10 cellular contexts compared by ENCODE assay signal in genomic region chr14:103547455-103547940, GRCh38.
"Had no signal": no experiment of that assay in that cellular context is flagged by ENCODE, and none has a peak within 500 bp of the region (broad histone marks: within the 10 kb centered on the region; RNA-seq: fewer than 3 reads in every experiment).

No MANE protein-coding gene starts in this region.

- H3K36me3 ChIP-seq: ascending aorta, gastrocnemius medialis, vagina had no signal

- H3K4me1 Mint-ChIP-seq: activated naive CD4-positive, alpha-beta T cell treated with anti-CD3 and anti-CD28 coated beads, Interleukin-2, amount 50 U/mL, for 24 hours had no signal

- H3K9me3 Mint-ChIP-seq: activated naive CD4-positive, alpha-beta T cell treated with anti-CD3 and anti-CD28 coated beads, Interleukin-2, amount 50 U/mL, for 24 hours; immature natural killer cell; natural killer cell; stimulated activated naive CD8-positive, alpha-beta T cell treated with anti-CD3 and anti-CD28 coated beads, Interleukin-15, amount 100 ng/mL, for 72 hours; T-helper 1 cell treated with Interleukin-12 subunit alpha and Interleukin-12 subunit beta and Interleukin-4 antibody, amounts not matched to agents 30 μg/mL and 1 μg/mL, for 36 hours had no signal

- H3K4me3 Mint-ChIP-seq: activated naive CD4-positive, alpha-beta T cell treated with anti-CD3 and anti-CD28 coated beads, Interleukin-2, amount 50 U/mL, for 24 hours; immature natural killer cell; natural killer cell; stimulated activated naive CD8-positive, alpha-beta T cell treated with anti-CD3 and anti-CD28 coated beads, Interleukin-15, amount 100 ng/mL, for 72 hours; T-helper 1 cell treated with Interleukin-12 subunit alpha and Interleukin-12 subunit beta and Interleukin-4 antibody, amounts not matched to agents 30 μg/mL and 1 μg/mL, for 36 hours had no signal

- H3K27ac ChIP-seq: ascending aorta, gastrocnemius medialis, vagina had no signal

- H3K4me3 ChIP-seq: ascending aorta, gastrocnemius medialis, lung, vagina had no signal

- DNase-seq: cortex of kidney had no signal

- H3K9me3 ChIP-seq: ascending aorta, gastrocnemius medialis, vagina had no signal

- H3K36me3 Mint-ChIP-seq: activated naive CD4-positive, alpha-beta T cell treated with anti-CD3 and anti-CD28 coated beads, Interleukin-2, amount 50 U/mL, for 24 hours; immature natural killer cell; natural killer cell had no signal

- H3K27me3 ChIP-seq: ascending aorta, gastrocnemius medialis, vagina had no signal

- H3K27ac Mint-ChIP-seq: activated naive CD4-positive, alpha-beta T cell treated with anti-CD3 and anti-CD28 coated beads, Interleukin-2, amount 50 U/mL, for 24 hours; immature natural killer cell; natural killer cell; T-helper 1 cell treated with Interleukin-12 subunit alpha and Interleukin-12 subunit beta and Interleukin-4 antibody, amounts not matched to agents 30 μg/mL and 1 μg/mL, for 36 hours had no signal
